ENCODE assay signal across 9 cellular contexts in genomic region chr16:25006504-25007055, GRCh38. TPM values are rescaled to one million over a fixed set of nuclear protein-coding genes. Genes with fewer than 3 reads are reported as not detected.
DNase-seq lines count a peak whose midpoint lies in the region; ATAC-seq and TF ChIP-seq lines count a peak whose summit lies in the region.
"Had no signal": no experiment of that assay in that cellular context is flagged by ENCODE, and none has a peak within 500 bp of the region (broad histone marks: within the 10 kb centered on the region; RNA-seq: fewer than 3 reads in every experiment).

No MANE protein-coding gene starts in this region.

- peak; percentile 55 for ATAC-seq in IMR-90 (ENCODE audit: low read depth)

- H3K9me1 ChIP-seq in IMR-90 (ENCODE audit: insufficient read depth, low read length) = peaks cover 42% of the 10 kb centered on the region

- H3K79me1 ChIP-seq in IMR-90 (ENCODE audit: low read depth in 1 of 2, low read length in 2 of 2) = peaks cover 10 to 71% of the 10 kb centered on the region in 2 experiments

- H3K56ac ChIP-seq in IMR-90 (ENCODE audit: extremely low read depth, insufficient read depth, low read length) = no peak overlapping the region

- DNase-seq in A673 (ENCODE audit: low spot score) = peak; percentile 37
- peak; percentile 71 for DNase-seq in IMR-90
- peak; percentile 54 for DNase-seq in astrocyte of the spinal cord (ENCODE audit: low read depth, low spot score)
- DNase-seq in stimulated activated CD4-positive, alpha-beta T cell treated with anti-CD3 and anti-CD28 coated beads, Interleukin-15, amount 100 ng/mL, for 24 hours = no peak
- DNase-seq in NK-92 treated with Interleukin-12 subunit alpha and Interleukin-12 subunit beta, amount 100 ng/mL, for 24 hours (lab: John Stamatoyannopoulos, UW) = no peak
- no peak for DNase-seq in COLO829 (ENCODE audit: low spot score)
- DNase-seq in NAMALWA (ENCODE audit: low spot score) = no peak

- 18% methylated on average over 2 of the region's 6 CpGs; no CpG with 5 or more reads in 1 of the 2 experiments for WGBS in IMR-90 (ENCODE audit: extremely low coverage in 2 of 2, insufficient read length in 1 of 2), 2 experiments
- 48% methylated on average over 6 of the region's 6 CpGs for WGBS in liver

- in situ Hi-C loops in IMR-90 (cut with MboI; ENCODE audit: low sequenced_read_pairs) (no loop called here), astrocyte of the spinal cord (cut with HindIII; ENCODE audit: low sequenced_read_pairs) (no loop called here)

- H3K27me3 ChIP-seq in A673 (replicated peaks; ENCODE audit: insufficient read depth, low read depth, low read length, poor library complexity) (no peaks in the 10 kb centered on the region), IMR-90 (ENCODE audit: control insufficient read depth, insufficient read depth, low read length) (no peaks in the 10 kb centered on the region), liver (ENCODE audit: control insufficient read depth in 4 of 4, insufficient read depth in 4 of 4, low read length in 3 of 4) (no peaks in the 10 kb centered on the region)

- peak overlapping the region; percentile 33; the same call in 1 of the 2 replicates for H2AK5ac ChIP-seq in IMR-90 (ENCODE audit: low read depth, low read length)

- H2BK120ac ChIP-seq in IMR-90 (ENCODE audit: low read depth, low read length) = peak overlapping the region; percentile 5; the same call in 1 of the 2 replicates

- H3K9ac ChIP-seq in IMR-90 (ENCODE audit: low read depth, low read length) = no peak overlapping the region
- H3K9ac ChIP-seq in liver (ENCODE audit: low read depth in 1 of 2, low read length in 2 of 2) = no peak overlapping the region

- H3K4me3 ChIP-seq in A673 (ENCODE audit: low read depth, low read length, poor library complexity, severe bottlenecking) = no peak overlapping the region
- H3K4me3 ChIP-seq in IMR-90 (ENCODE audit: insufficient read depth, low read depth, low read length) = no peak overlapping the region
- no peak overlapping the region for H3K4me3 ChIP-seq in astrocyte of the spinal cord (ENCODE audit: low read depth, low read length)
- no peak overlapping the region for H3K4me3 ChIP-seq in liver (ENCODE audit: low read depth in 1 of 3, low read length in 3 of 3)
- H3K4me3 ChIP-seq: skin epidermis had no signal

- TF ChIP-seq RAD21 in IMR-90 (IDR thresholded peaks at IDR 0.05; ENCODE audit: low read length) (no peak), liver (IDR thresholded peaks at IDR 0.05) (peak in 1 of 2 donors; percentile 26)

- H3K9me3 ChIP-seq in A673 (ENCODE audit: low read depth, low read length, poor library complexity, severe bottlenecking) (no peaks in the 10 kb centered on the region), IMR-90 (ENCODE audit: control insufficient read depth, insufficient read depth, low read length) (no peaks in the 10 kb centered on the region), liver (ENCODE audit: control insufficient read depth in 4 of 4, low read length in 3 of 4) (no peaks in the 10 kb centered on the region)

- H4K91ac ChIP-seq in IMR-90 (ENCODE audit: insufficient read depth, low read depth, low read length) = peak overlapping the region; percentile 6; the same call in 1 of the 2 replicates

- intact Hi-C loops in A673 (cut with micrococcal nuclease; ENCODE audit: unreplicated experiment) (no loop called here), IMR-90 (cut with micrococcal nuclease) (no loop called here)

- BruUV-seq in A673 (replicated peaks; lab: Mats Ljungman, UMichigan) (no TSS peak), IMR-90 (replicated peaks; lab: Mats Ljungman, UMichigan) (no TSS peak)

- TF ChIP-seq CTCF in A673 (conservative IDR thresholded peaks at IDR 0.05; ENCODE audit: low read depth, low read length) (no peak), IMR-90 (conservative IDR thresholded peaks at IDR 0.05; ENCODE audit: low read depth, low read length) (no peak), astrocyte of the spinal cord (IDR thresholded peaks at IDR 0.05; ENCODE audit: low read depth, low read length) (no peak), liver (IDR thresholded peaks at IDR 0.05; ENCODE audit: low read depth, low read length, missing input control) (no peak)

- H3K27ac ChIP-seq in A673 (ENCODE audit: low read depth, low read length, poor library complexity, severe bottlenecking) (no peak overlapping the region), IMR-90 (ENCODE audit: insufficient read depth, low read length) (peak overlapping the region; percentile 42; the same call in 1 of the 2 replicates), liver (ENCODE audit: low read depth in 1 of 2, low read length in 2 of 2) (peak overlapping the region in 1 of 2 donors; percentile 18)
- H3K27ac ChIP-seq: skin epidermis had no signal

- POLR2A ChIA-PET in A673 (lab: Charles Lee; ENCODE audit: low non-redundant PET) = no interaction called here
- POLR2A ChIA-PET in IMR-90 (lab: Charles Lee; ENCODE audit: unreplicated experiment) = no interaction called here

- H4K8ac ChIP-seq in IMR-90 (ENCODE audit: low read depth in 2 of 2, low read length in 2 of 2) = peak overlapping the region in 1 of 2 experiments; percentile 30; a peak in 1 of 4 replicates

- peak overlapping the region; percentile 42 for H3K4ac ChIP-seq in IMR-90 (ENCODE audit: low read depth, low read length)

- H3K4me1 ChIP-seq in A673 (ENCODE audit: insufficient read depth, low read length, poor library complexity, severe bottlenecking) (peaks cover 63% of the 10 kb centered on the region), IMR-90 (ENCODE audit: control insufficient read depth, insufficient read depth, low read length) (peaks cover 22% of the 10 kb centered on the region), liver (ENCODE audit: control insufficient read depth in 4 of 4, insufficient read depth in 4 of 4, low read length in 3 of 4) (peaks cover 0 to 14% (median 6%) of the 10 kb centered on the region in 4 donors)

- H3K36me3 ChIP-seq in A673 (ENCODE audit: insufficient read depth, low read length, poor library complexity, severe bottlenecking) = no peaks in the 10 kb centered on the region
- peaks cover 2% of the 10 kb centered on the region; the same call in 1 of the 2 replicates for H3K36me3 ChIP-seq in IMR-90 (ENCODE audit: control insufficient read depth, insufficient read depth, low read length)
- no peaks in the 10 kb centered on the region for H3K36me3 ChIP-seq in liver (ENCODE audit: control insufficient read depth in 4 of 4, insufficient read depth in 3 of 4, low read depth in 1 of 4, low read length in 3 of 4)

- no peak overlapping the region; the same call in 1 of the 2 replicates for H2BK20ac ChIP-seq in IMR-90 (ENCODE audit: low read depth, low read length)

- peak overlapping the region; percentile 20; the same call in 1 of the 2 replicates for H3K4me2 ChIP-seq in IMR-90 (ENCODE audit: low read depth, low read length)

- peak overlapping the region; percentile 18 for H2BK5ac ChIP-seq in IMR-90 (ENCODE audit: low read depth, low read length, poor library complexity, severe bottlenecking)

- no peak for TF ChIP-seq POLR2A in IMR-90 (IDR thresholded peaks at IDR 0.05; ENCODE audit: low read depth, low read length)

- dilution Hi-C loops in IMR-90 (cut with HindIII; ENCODE audit: low sequenced_read_pairs, unreplicated experiment) = no loop called here

- CTCF ChIA-PET in A673 (lab: Charles Lee) (no interaction called here), IMR-90 (lab: Yijun Ruan, JAX) (no interaction called here)

- peak overlapping the region; percentile 10; the same call in 1 of the 2 replicates for H3K18ac ChIP-seq in IMR-90 (ENCODE audit: low read depth, low read length)

- H3K14ac ChIP-seq in IMR-90 (replicated peaks; ENCODE audit: low read depth, low read length) = 0 out of 2 replicates have a peak overlapping the region, but pooled peaks have one; percentile 5

- peaks cover 80% of the 10 kb centered on the region for H4K20me1 ChIP-seq in IMR-90 (ENCODE audit: insufficient read depth, low read length)

- H4K5ac ChIP-seq in IMR-90 (ENCODE audit: low read depth, low read length) = 0 out of 2 replicates have a peak overlapping the region, but pooled peaks have one; percentile 11

- no peak overlapping the region for H2AFZ ChIP-seq in IMR-90 (replicated peaks; ENCODE audit: low read length, poor library complexity)

- no peak overlapping the region for H2AK9ac ChIP-seq in IMR-90 (replicated peaks; ENCODE audit: low read depth, low read length, poor library complexity)

- no peak overlapping the region for H3K23ac ChIP-seq in IMR-90 (ENCODE audit: low read depth, low read length)

- peak overlapping the region; percentile 6; the same call in 1 of the 3 replicates for H2BK15ac ChIP-seq in IMR-90 (ENCODE audit: low read depth, low read length)

TF ChIP-seq in IMR-90, 13 proteins besides CTCF, POLR2A, EP300 and RAD21:
- TF ChIP-seq BHLHE40 (IDR thresholded peaks at IDR 0.05; ENCODE audit: low read depth, low read length) = peak; percentile 89
- TF ChIP-seq CEBPB (IDR thresholded peaks at IDR 0.05; ENCODE audit: low read depth, low read length) = peak; percentile 75
- TF ChIP-seq RCOR1 (IDR thresholded peaks at IDR 0.05; ENCODE audit: insufficient replicate concordance, low read length) = no peak

TF ChIP-seq in liver, 16 proteins besides CTCF, POLR2A, EP300 and RAD21 (continues in another document):
- peak; percentile 45 for TF ChIP-seq MAX (IDR thresholded peaks at IDR 0.05)

RNA-seq across cellular contexts. Expression of gene ARHGAP17, which starts 8.6 kb away (rescaled TPM):
- 144 and 146 TPM in 2 replicates for total RNA-seq in A673 (2021)
- total RNA-seq in IMR-90 (2012; rRNA removed) = 27.6 and 29.4 TPM in 2 replicates
- 60.1 and 65.0 TPM in 2 replicates for polyA plus RNA-seq in IMR-90 (2012; rRNA removed)
- polyA plus RNA-seq in IMR-90 (2012; cell fraction: cytosol; rRNA removed) = 40.0 and 40.7 TPM in 2 replicates
- polyA plus RNA-seq in IMR-90 (2012; cell fraction: nucleus; rRNA removed; ENCODE audit: low replicate concordance) = 81.6 and 132 TPM in 2 replicates
- 10 to 100 TPM; 21.0 to 21.9 TPM for total RNA-seq in liver
- polyA plus RNA-seq in liver = 10 to 100 TPM in 1 of 2 donors, 1 to 10 TPM in 1; 9.7 to 11.3 TPM

Comparison
In these comparisons a context has a peak if more than half of its experiments do, and no peak if none do; other contexts are left out.
1. DNase-seq: peak in A673 (single experiment), IMR-90 (single experiment) and astrocyte of the spinal cord (single experiment); none in stimulated activated CD4-positive, alpha-beta T cell treated with anti-CD3 and anti-CD28 coated beads, Interleukin-15, amount 100 ng/mL, for 24 hours (single experiment), NK-92 treated with Interleukin-12 subunit alpha and Interleukin-12 subunit beta, amount 100 ng/mL, for 24 hours (single experiment), COLO829 (single experiment) and NAMALWA (single experiment).